In genomic region chr15:63042879-63043340, GRCh38 we compare ENCODE assay signal across 9 cellular contexts. TPM values are rescaled to one million over a fixed set of nuclear protein-coding genes. Genes with fewer than 3 reads are reported as not detected.
DNase-seq lines count a peak whose midpoint lies in the region; ATAC-seq, FAIRE-seq and TF ChIP-seq lines count a peak whose summit lies in the region.
"Had no signal": no experiment of that assay in that cellular context is flagged by ENCODE, and none has a peak within 500 bp of the region (broad histone marks: within the 10 kb centered on the region; RNA-seq: fewer than 3 reads in every experiment).

No MANE protein-coding gene starts in this region.

- FAIRE-seq in astrocyte (lab: Jason Lieb, UNC) = no peak

- H2AFZ ChIP-seq in astrocyte (ENCODE audit: low read depth, low read length) = no peak overlapping the region

- H3K27me3 Mint-ChIP-seq in astrocyte (ENCODE audit: low read depth, unreplicated experiment) = no peaks in the 10 kb centered on the region

- peak overlapping the region; percentile 100 for H3K9ac ChIP-seq in astrocyte (ENCODE audit: low read length)
- H3K9ac ChIP-seq: BLaER1 treated with 17β-estradiol and CSF1 and Interleukin-3, amounts not matched to agents 10 nM and 100 nM had no signal

- H3K27ac Mint-ChIP-seq in astrocyte (ENCODE audit: unreplicated experiment) = peak overlapping the region; percentile 99

- peaks cover 36% of the 10 kb centered on the region for H3K36me3 Mint-ChIP-seq in astrocyte (ENCODE audit: low read depth, unreplicated experiment)

- H3K9me3 ChIP-seq in astrocyte (ENCODE audit: insufficient read depth, low read depth, low read length) = peaks cover 6% of the 10 kb centered on the region

- peak; percentile 16 for ATAC-seq in stimulated activated naive CD8-positive, alpha-beta T cell treated with anti-CD3 and anti-CD28 coated beads, Interleukin-15, Interleukin-2, amounts not matched to agents 100 U/mL and 50 U/mL, for 24 hours
- no peak for ATAC-seq in GM18502 (IDR thresholded peaks at IDR 0.05; ENCODE audit: poor library complexity, unreplicated experiment)

- H3K9me3 Mint-ChIP-seq in astrocyte (ENCODE audit: unreplicated experiment) = no peaks in the 10 kb centered on the region

- H3K4me2 ChIP-seq in astrocyte (ENCODE audit: low read length) = peak overlapping the region; percentile 92

- DNase-seq in NCI-H1417 (lab: John Stamatoyannopoulos, UW) (peak in 2 of 3 experiments; percentile 47 to 55), NCI-H1417 treated with DMSO at 0.1 percent for 48 hours (lab: John Stamatoyannopoulos, UW) (no peak), astrocyte (ENCODE audit: low read depth) (no peak), iris pigment epithelial cell (ENCODE audit: low read depth) (peak; percentile 59), EL (no peak), 8988T (no peak)
- DNase-seq in stimulated activated naive CD8-positive, alpha-beta T cell treated with anti-CD3 and anti-CD28 coated beads, Interleukin-15, Interleukin-2, amounts not matched to agents 100 U/mL and 50 U/mL, for 24 hours = no peak

- TF ChIP-seq CTCF in astrocyte (IDR thresholded peaks at IDR 0.05; ENCODE audit: insufficient read depth, low read depth, low read length) = no peak

- H3K4me3 Mint-ChIP-seq in astrocyte (ENCODE audit: unreplicated experiment) = peak overlapping the region; percentile 95

- peaks cover 37% of the 10 kb centered on the region for H3K4me1 ChIP-seq in astrocyte (ENCODE audit: insufficient read depth, low read length)

- H3K27me3 ChIP-seq in astrocyte (ENCODE audit: insufficient read depth, low read length) = no peaks in the 10 kb centered on the region

- H3K4me1 Mint-ChIP-seq in astrocyte (ENCODE audit: low read depth, unreplicated experiment) = peaks cover 35% of the 10 kb centered on the region

- peaks cover 40% of the 10 kb centered on the region for H3K36me3 ChIP-seq in astrocyte (ENCODE audit: insufficient read depth, low read length)
- H3K36me3 ChIP-seq: BLaER1 treated with 17β-estradiol and CSF1 and Interleukin-3, amounts not matched to agents 10 nM and 100 nM had no signal

- peak overlapping the region; percentile 99 for H3K4me3 ChIP-seq in astrocyte (ENCODE audit: insufficient read depth, low read depth, low read length)

- peak overlapping the region; percentile 92 for H3K27ac ChIP-seq in astrocyte (ENCODE audit: low read depth, low read length)
- H3K27ac ChIP-seq: BLaER1 treated with 17β-estradiol and CSF1 and Interleukin-3, amounts not matched to agents 10 nM and 100 nM had no signal

- peaks cover 53% of the 10 kb centered on the region for H4K20me1 ChIP-seq in astrocyte (ENCODE audit: insufficient read depth, low read length)

- H3K79me2 ChIP-seq in astrocyte (ENCODE audit: insufficient read depth, low read length) = peaks cover 64% of the 10 kb centered on the region

RNA-seq across cellular contexts. Expression of gene TPM1, which starts 0.4 kb away (rescaled TPM):
- total RNA-seq in astrocyte = 2,922 and 3,062 TPM in 2 replicates

Comparison
In these comparisons a context has a peak if more than half of its experiments do, and no peak if none do; other contexts are left out.
1. DNase-seq: peak in NCI-H1417 (2 of 3) and iris pigment epithelial cell (single experiment); none in NCI-H1417 treated with DMSO at 0.1 percent for 48 hours (single experiment), astrocyte (single experiment), stimulated activated naive CD8-positive, alpha-beta T cell treated with anti-CD3 and anti-CD28 coated beads, Interleukin-15, Interleukin-2, amounts not matched to agents 100 U/mL and 50 U/mL, for 24 hours (single experiment), EL (single experiment) and 8988T (single experiment).